1 cellular context compared by ENCODE assay signal in genomic region chr6:11931296-11932035, GRCh38.
TF ChIP-seq lines count a peak whose summit lies in the region.

No MANE protein-coding gene starts in this region.

TF ChIP-seq in K562, 482 proteins besides CTCF, POLR2A, EP300 and RAD21 (continued from another document and continues in another):
- TF ChIP-seq ZNF407 (IDR thresholded peaks at IDR 0.05; ENCODE audit: low read depth), result no peak
- no peak for TF ChIP-seq SMAD3 (CRISPR knock-in tag; conservative IDR thresholded peaks at IDR 0.05)
- TF ChIP-seq RB1 (IDR thresholded peaks at IDR 0.05; ENCODE audit: low read depth), result 0 out of 2 replicates have a peak, but pooled peaks have one; percentile 35
- TF ChIP-seq ZBTB12 (CRISPR knock-in tag; IDR thresholded peaks at IDR 0.05), result no peak
- no peak for TF ChIP-seq SMARCA5 (IDR thresholded peaks at IDR 0.05)
- peak; percentile 71; the same call in 1 of the 2 replicates for TF ChIP-seq ZBTB17 (CRISPR knock-in tag; IDR thresholded peaks at IDR 0.05)
- TF ChIP-seq ZNF280B (CRISPR knock-in tag; IDR thresholded peaks at IDR 0.05), result no peak
- no peak for TF ChIP-seq WHSC1 (IDR thresholded peaks at IDR 0.05; ENCODE audit: low read length)
- peak; percentile 67; the same call in 1 of the 2 replicates for TF ChIP-seq NCOA6 (IDR thresholded peaks at IDR 0.05)
- TF ChIP-seq ZBTB43 (CRISPR knock-in tag; IDR thresholded peaks at IDR 0.05), result no peak
- no peak for TF ChIP-seq SREBF2 (CRISPR knock-in tag; IDR thresholded peaks at IDR 0.05)
- TF ChIP-seq BRD4 (IDR thresholded peaks at IDR 0.05), result no peak
- peak; percentile 99 for TF ChIP-seq DPF2 (IDR thresholded peaks at IDR 0.05)
- TF ChIP-seq SOX6 (IDR thresholded peaks at IDR 0.05), result peak; percentile 96
- TF ChIP-seq CBX3 (IDR thresholded peaks at IDR 0.05; ENCODE audit: borderline replicate concordance in 1 of 2, low read length in 2 of 2), result peak in 1 of 2 experiments; percentile 62; a peak in 2 of 3 replicates
- peak; percentile 43 for TF ChIP-seq BRD9 (IDR thresholded peaks at IDR 0.05; ENCODE audit: low read depth, partially characterized antibody)
- no peak; a peak in 1 of 4 replicates for TF ChIP-seq CSDE1 (IDR thresholded peaks at IDR 0.05)
- TF ChIP-seq PYGO2 (tag; IDR thresholded peaks at IDR 0.05), result no peak
- no peak for TF ChIP-seq ATF2 (CRISPR knock-in tag; IDR thresholded peaks at IDR 0.05)
- TF ChIP-seq HDAC3 (IDR thresholded peaks at IDR 0.05; ENCODE audit: borderline replicate concordance, partially characterized antibody), result peak; percentile 89
- no peak for TF ChIP-seq POLR3G (IDR thresholded peaks at IDR 0.05; ENCODE audit: extremely low read depth, insufficient read length, insufficient replicate concordance)
- TF ChIP-seq NEUROD1 (IDR thresholded peaks at IDR 0.05; ENCODE audit: borderline replicate concordance, low read depth, low read length, partially characterized antibody), result peak; percentile 92
- TF ChIP-seq ZNF395 (CRISPR knock-in tag; IDR thresholded peaks at IDR 0.05), result 0 out of 2 replicates have a peak, but pooled peaks have one; percentile 16
- TF ChIP-seq CREM (IDR thresholded peaks at IDR 0.05; ENCODE audit: low read depth), result peak; percentile 61; the same call in 1 of the 2 replicates
- TF ChIP-seq TAL1 (IDR thresholded peaks at IDR 0.05), result peak; percentile 96
- peak in 1 of 2 experiments; percentile 95; a peak in 2 of 4 replicates for TF ChIP-seq ZMIZ1 (IDR thresholded peaks at IDR 0.05; ENCODE audit: low read depth in 2 of 2, low read length in 2 of 2)
- TF ChIP-seq DMBX1 (CRISPR knock-in tag; IDR thresholded peaks at IDR 0.05; ENCODE audit: borderline replicate concordance), result peak; percentile 32; the same call in 1 of the 2 replicates
- TF ChIP-seq TFAP4 (CRISPR knock-in tag; IDR thresholded peaks at IDR 0.05; ENCODE audit: borderline replicate concordance), result peak; percentile 41
- TF ChIP-seq HEY1 (CRISPR knock-in tag; IDR thresholded peaks at IDR 0.05; ENCODE audit: borderline replicate concordance), result no peak
- no peak for TF ChIP-seq JUNB (CRISPR knock-in tag; conservative IDR thresholded peaks at IDR 0.05)
- peak; percentile 99 for TF ChIP-seq ARID1B (IDR thresholded peaks at IDR 0.05)
- TF ChIP-seq CBX2 (IDR thresholded peaks at IDR 0.05; ENCODE audit: insufficient read depth, low read length, poor library complexity, severe bottlenecking), result no peak
- TF ChIP-seq DACH1 (IDR thresholded peaks at IDR 0.05; ENCODE audit: partially characterized antibody), result peak; percentile 48
- TF ChIP-seq ZNF280A (IDR thresholded peaks at IDR 0.05; ENCODE audit: low read depth, partially characterized antibody), result no peak
- peak; percentile 36; the same call in 1 of the 2 replicates for TF ChIP-seq KAT7 (CRISPR knock-in tag; IDR thresholded peaks at IDR 0.05; ENCODE audit: borderline replicate concordance)
- TF ChIP-seq SMAD4 (CRISPR knock-in tag; conservative IDR thresholded peaks at IDR 0.05), result peak; percentile 75; the same call in 1 of the 2 replicates
